Comparison of ENCODE assay signal across 15 cellular contexts in genomic region chrX:13599491-13599890, GRCh38. TPM values are rescaled to one million over a fixed set of nuclear protein-coding genes. Genes with fewer than 3 reads are reported as not detected.
"Had no signal": no experiment of that assay in that cellular context is flagged by ENCODE, and none has a peak within 500 bp of the region (broad histone marks: within the 10 kb centered on the region; RNA-seq: fewer than 3 reads in every experiment).

No MANE protein-coding gene starts in this region.

- H3K4me1 ChIP-seq: sigmoid colon, upper lobe of right lung had no signal

- DNase-seq: activated CD4-positive, alpha-beta T cell treated with anti-CD3 and anti-CD28 coated beads, Interleukin-2, amount 10 ng/mL, durations not matched to agents 24 days and 14 days; activated CD8-positive, alpha-beta T cell treated with anti-CD3 and anti-CD28 coated beads for 36 hours; activated naive CD4-positive, alpha-beta T cell; activated T-cell treated with anti-CD3 and anti-CD28 coated beads, Interleukin-2, amount 50 U/mL, for 1 hour; brain microvascular endothelial cell; cerebellar nuclear complex; effector memory CD8-positive, alpha-beta T cell; foreskin melanocyte; glutamatergic neuron; naive thymus-derived CD8-positive, alpha-beta T cell; ovary; sigmoid colon; stimulated activated naive B cell treated with anti-CD40 and anti-IgM and Interleukin-4, amounts not matched to agents 10 μg/mL and 1 μg/mL and 100 μg/mL, for 72 hours; upper lobe of right lung had no signal

- H3K4me3 ChIP-seq: ovary, sigmoid colon, upper lobe of right lung had no signal

- H3K27me3 ChIP-seq: brain microvascular endothelial cell, ovary, sigmoid colon, upper lobe of right lung had no signal

- H3K36me3 ChIP-seq: brain microvascular endothelial cell, ovary, sigmoid colon, upper lobe of right lung had no signal

- H3K27ac ChIP-seq: brain microvascular endothelial cell, ovary, sigmoid colon, upper lobe of right lung had no signal

- H3K9me3 ChIP-seq: ovary, sigmoid colon, upper lobe of right lung had no signal

RNA-seq across cellular contexts. Expression of gene EGFL6, which starts 30.1 kb away (rescaled TPM):
- total RNA-seq: naive thymus-derived CD8-positive, alpha-beta T cell; pulmonary artery endothelial cell; sigmoid colon had no signal
- polyA plus RNA-seq: naive thymus-derived CD8-positive, alpha-beta T cell had no signal
